Comparison of ENCODE assay signal across 13 cellular contexts in the genomic region with DNA sequence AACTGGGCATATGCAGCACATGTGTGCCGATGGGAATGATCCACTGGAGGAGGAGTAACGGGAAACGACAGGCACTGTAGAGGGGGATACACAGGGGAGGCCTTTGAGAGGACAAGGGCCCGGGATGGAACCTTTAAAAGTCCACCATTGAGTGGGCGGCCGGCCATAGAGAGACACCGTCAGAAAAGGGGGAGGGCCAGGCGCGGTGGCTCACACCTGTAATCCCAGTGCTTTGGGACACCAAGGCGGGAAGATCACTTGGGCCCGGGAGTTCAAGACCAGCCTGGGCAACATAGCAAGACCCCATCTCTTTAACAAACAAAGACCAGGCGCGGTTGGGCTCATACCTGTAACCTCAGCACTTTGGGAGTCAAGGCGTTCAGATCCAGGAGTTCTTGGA. TPM values are rescaled to one million over a fixed set of nuclear protein-coding genes. Genes with fewer than 3 reads are reported as not detected.
DNase-seq lines count a peak whose midpoint lies in the region; ATAC-seq, FAIRE-seq and TF ChIP-seq lines count a peak whose summit lies in the region.
"Not testable (repeated sequence)": the region's sequence is repeated elsewhere in the genome, so short reads cannot be mapped to it uniquely, and the experiment has no call there.
"Had no signal": no experiment of that assay in that cellular context is flagged by ENCODE, and none has a peak within 500 bp of the region (broad histone marks: within the 10 kb centered on the region; RNA-seq: fewer than 3 reads in every experiment).

No MANE protein-coding gene starts in this region.

- H3K27me3 Mint-ChIP-seq in chondrocyte (ENCODE audit: low read depth); nephron progenitor cell (ENCODE audit: low read depth, poor library complexity): not testable (repeated sequence)

- not testable (repeated sequence) for H3K27ac ChIP-seq in RWPE2 (ENCODE audit: poor library complexity, severe bottlenecking); kidney (ENCODE audit: low read depth in 2 of 2, low read length in 2 of 2)

- not testable (repeated sequence) for H3K4me3 ChIP-seq in RWPE2 (ENCODE audit: severe bottlenecking); kidney (ENCODE audit: low read length in 2 of 2)

- ATAC-seq in RWPE2 (ENCODE audit: low read depth); sciatic nerve: not testable (repeated sequence)

- not testable (repeated sequence) for TF ChIP-seq CTCF in RWPE2 (IDR thresholded peaks at IDR 0.05; ENCODE audit: poor library complexity, severe bottlenecking); chondrocyte (IDR thresholded peaks at IDR 0.05); kidney (IDR thresholded peaks at IDR 0.05; ENCODE audit: borderline replicate concordance, extremely low read depth, insufficient read depth); nephron progenitor cell (IDR thresholded peaks at IDR 0.05)

- DNase-seq in H4 (ENCODE audit: low spot score) (peak; percentile 8), RWPE2 (ENCODE audit: low spot score) (peak; percentile 40), kidney (peak; percentile 76), sciatic nerve (ENCODE audit: low spot score) (peak; percentile 58)
- DNase-seq in chondrocyte (ENCODE audit: low spot score); nephron progenitor cell: not testable (repeated sequence)

- not testable (repeated sequence) for H3K9me3 Mint-ChIP-seq in chondrocyte (ENCODE audit: low read depth); nephron progenitor cell

- H3K36me3 Mint-ChIP-seq in chondrocyte (ENCODE audit: low read depth); nephron progenitor cell (ENCODE audit: low read depth): not testable (repeated sequence)

- not testable (repeated sequence) for H3K9me3 ChIP-seq in RWPE2 (ENCODE audit: severe bottlenecking); kidney (ENCODE audit: control insufficient read depth in 1 of 2, low read length in 2 of 2)

- not testable (repeated sequence) for H3K27me3 ChIP-seq in RWPE2 (ENCODE audit: insufficient read depth, poor library complexity, severe bottlenecking)

- H3K27ac Mint-ChIP-seq in chondrocyte (ENCODE audit: unreplicated experiment): peak overlapping the region; percentile 69
- H3K27ac Mint-ChIP-seq in nephron progenitor cell: peak overlapping the region; percentile 85

- intact Hi-C loops in kidney (cut with DNase I); sciatic nerve (cut with DNase I): not testable (repeated sequence)

- H3K4me3 Mint-ChIP-seq in chondrocyte (ENCODE audit: unreplicated experiment); nephron progenitor cell: not testable (repeated sequence)

- not testable (repeated sequence) for H3K4me1 Mint-ChIP-seq in chondrocyte (ENCODE audit: low read depth); nephron progenitor cell

- not testable (repeated sequence) for H3K4me1 ChIP-seq in RWPE2 (ENCODE audit: insufficient read depth, poor library complexity, severe bottlenecking); kidney (ENCODE audit: control insufficient read depth in 1 of 2, insufficient read depth in 1 of 2, low read depth in 1 of 2, low read length in 2 of 2)

- not testable (repeated sequence) for H3K9ac ChIP-seq in kidney (ENCODE audit: low read length in 2 of 2)

- FAIRE-seq in kidney (lab: Jason Lieb, UNC): not testable (repeated sequence)

- H3K36me3 ChIP-seq in RWPE2 (ENCODE audit: low read depth); kidney (ENCODE audit: control insufficient read depth in 1 of 2, insufficient read depth in 2 of 2, low read length in 2 of 2): not testable (repeated sequence)

RNA-seq across cellular contexts. Expression of a gene that starts 32.7 kb away (rescaled TPM):
- 207 and 210 TPM in 2 replicates for total RNA-seq in H4 (2014; rRNA removed; shearing (Covaris generic))
- total RNA-seq in chondrocyte: 101 to 125 TPM (median 118 TPM) in 3 replicates
- total RNA-seq in kidney: 85.2 TPM
- polyA plus RNA-seq in kidney (ENCODE audit: insufficient read depth, low read depth, low replicate concordance): 66.3 TPM
- 74.7 TPM for total RNA-seq in sciatic nerve

RNA-seq across cellular contexts. Expression of a gene that starts 39.2 kb away (rescaled TPM):
- total RNA-seq in H4 (2014; rRNA removed; shearing (Covaris generic)): not detected in 2 replicates
- total RNA-seq in chondrocyte (not detected in 3 replicates), kidney (0.79 TPM), sciatic nerve (0.27 TPM)
- not detected for polyA plus RNA-seq in kidney (ENCODE audit: insufficient read depth, low read depth, low replicate concordance)
- total RNA-seq: CD8-positive, alpha-beta memory T cell; HT1080; K562; M059J had no signal
- polyA plus RNA-seq: CD14-positive monocyte; CD8-positive, alpha-beta memory T cell had no signal

RNA-seq across cellular contexts. Expression of a gene that starts 50.7 kb away (rescaled TPM):
- total RNA-seq in H4 (2014; rRNA removed; shearing (Covaris generic)): not detected in 2 replicates
- total RNA-seq in chondrocyte: not detected in 3 replicates
- not detected for total RNA-seq in kidney
- not detected for polyA plus RNA-seq in kidney (ENCODE audit: insufficient read depth, low read depth, low replicate concordance)
- total RNA-seq in sciatic nerve: not detected
- total RNA-seq: A673, H1, HT1080, K562, M059J had no signal
- polyA plus RNA-seq: CD14-positive monocyte, H1, K562 had no signal
